Comparison of ENCODE assay signal across 30 cellular contexts in the genomic region with DNA sequence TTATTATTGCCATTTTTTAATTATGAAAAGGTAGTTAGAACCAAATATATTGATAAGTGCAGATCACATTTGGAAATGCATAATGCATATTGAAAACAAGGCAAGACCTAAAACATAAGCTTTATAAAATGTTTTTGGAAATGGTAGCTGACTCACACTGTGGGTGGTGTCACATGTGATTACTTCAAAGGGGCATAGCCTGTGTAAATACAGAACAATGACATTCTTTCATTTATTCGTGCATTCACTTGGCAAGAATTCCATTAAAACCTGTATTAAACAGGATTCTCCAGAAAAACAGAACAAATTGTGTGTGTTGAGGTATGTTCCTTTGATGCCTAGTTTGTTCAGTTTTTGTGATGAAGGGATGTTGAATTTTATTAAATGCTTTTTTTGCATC.
"Had no signal": no experiment of that assay in that cellular context is flagged by ENCODE, and none has a peak within 500 bp of the region (broad histone marks: within the 10 kb centered on the region; RNA-seq: fewer than 3 reads in every experiment).

No MANE protein-coding gene starts in this region.

- H2AFZ ChIP-seq: PC-9 had no signal

- H3K9ac ChIP-seq: KMS-11 had no signal

- DNase-seq: activated CD4-positive, alpha-beta memory T cell treated with anti-CD3 and anti-CD28 coated beads for 36 hours; activated CD4-positive, alpha-beta T cell treated with anti-CD3 and anti-CD28 coated beads for 4 hours; activated CD4-positive, alpha-beta T cell treated with anti-CD3 and anti-CD28 coated beads, Interleukin-2, amount 50 U/mL, for 1 hour; activated CD8-positive, alpha-beta memory T cell treated with anti-CD3 and anti-CD28 coated beads, Interleukin-2, amount 50 U/mL, for 4 hours; activated gamma-delta T cell treated with Interleukin-2 at 50 U/mL for 16 hours; activated naive CD4-positive, alpha-beta T cell treated with anti-CD3 and anti-CD28 coated beads for 36 hours; activated T-cell treated with anti-CD3 and anti-CD28 coated beads for 4 hours; activated T-cell treated with anti-CD3 and anti-CD28 coated beads, Interleukin-2, amount 50 U/mL, for 4 hours; adrenal gland; body of pancreas; NCI-H1092 treated with DMSO at 0.1 percent for 48 hours; NCI-H1417; NCI-H146; NCI-H187; NCI-H2029 treated with DMSO at 0.1 percent for 48 hours; NCI-H2107; NCI-H2171; NCI-H510A; NCI-H526; NCI-H748 treated with DMSO at 0.1 percent for 48 hours; NK-92 treated with Interleukin-12 subunit alpha and Interleukin-12 subunit beta, amount 100 ng/mL, for 24 hours; PC-9 had no signal

- H3K9me3 ChIP-seq: adrenal gland, body of pancreas, breast epithelium had no signal

- H3K4me3 ChIP-seq: adrenal gland, body of pancreas, breast epithelium, PC-9, SK-N-MC had no signal

- H3K4me1 ChIP-seq: adrenal gland, body of pancreas, breast epithelium had no signal

- H3K27ac ChIP-seq: adrenal gland, body of pancreas, breast epithelium, KMS-11, PC-9, RWPE1, SK-N-MC had no signal

- H3K27me3 ChIP-seq: adrenal gland, body of pancreas, breast epithelium had no signal

- ATAC-seq: activated CD4-positive, CD25-positive, alpha-beta regulatory T cell treated with anti-CD3 and anti-CD28 coated beads, Interleukin-2, amount 50 U/mL, for 24 hours; activated naive CD4-positive, alpha-beta T cell treated with anti-CD3 and anti-CD28 coated beads, Interleukin-2, amount 50 U/mL, for 72 hours; activated T-cell treated with anti-CD3 and anti-CD28 coated beads, Interleukin-2, amount 50 U/mL, for 4 hours; body of pancreas; Right ventricle myocardium inferior; WTC11 had no signal

- H3K4me2 ChIP-seq: KMS-11, PC-9 had no signal

- H3K36me3 ChIP-seq: adrenal gland, breast epithelium had no signal
